24 cellular contexts compared by ENCODE assay signal in the genomic region with DNA sequence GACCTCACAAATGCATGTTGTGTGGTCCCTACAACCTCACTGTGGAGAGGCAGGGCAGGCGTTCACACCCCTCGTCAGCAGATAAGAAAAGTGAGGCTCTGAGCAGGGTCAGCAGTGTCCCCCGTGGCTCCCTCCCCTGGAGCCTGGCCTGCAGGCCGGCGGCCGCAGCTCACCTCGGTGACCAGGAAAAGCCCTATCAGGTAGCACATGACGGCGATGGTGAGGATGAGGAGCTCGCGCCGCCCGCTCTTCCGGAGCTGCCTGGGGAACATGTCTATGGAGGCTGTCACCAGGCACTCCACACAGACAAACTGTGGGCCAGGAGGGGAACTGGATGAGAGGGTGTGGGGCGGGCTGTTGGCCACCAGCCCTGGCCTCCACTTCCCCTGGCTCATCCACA. TPM values are rescaled to one million over a fixed set of nuclear protein-coding genes. Genes with fewer than 3 reads are reported as not detected.
"Had no signal": no experiment of that assay in that cellular context is flagged by ENCODE, and none has a peak within 500 bp of the region (broad histone marks: within the 10 kb centered on the region; RNA-seq: fewer than 3 reads in every experiment).

No MANE protein-coding gene starts in this region.

- H3K36me3 ChIP-seq: MG63 had no signal

- ATAC-seq: HepG2 had no signal

- H3K9me3 ChIP-seq: MG63, SK-N-SH had no signal

- FAIRE-seq: HepG2, RCC 7860 had no signal

- H3K4me2 ChIP-seq: SK-N-SH had no signal

- H3K4me3 ChIP-seq: MG63 had no signal

- H3K9ac ChIP-seq: SK-N-SH had no signal

- DNase-seq: IMR-90, Karpas-422, KG1, MG63, NCI-H1092, NCI-H1105 treated with DMSO at 0.1 percent for 48 hours, NCI-H1417 treated with DMSO at 0.1 percent for 48 hours, NCI-H146, NCI-H1694 treated with DMSO at 0.1 percent for 48 hours, NCI-H2029, NCI-H2081 treated with DMSO at 0.1 percent for 48 hours, NCI-H2171, NCI-H226, NCI-H446, NCI-H510A, NCI-H524 treated with DMSO at 0.1 percent for 48 hours, NCI-H69, NCI-H774, RPMI8226, SHP77, SK-N-SH had no signal

RNA-seq across cellular contexts. Expression of a gene that starts 18.0 kb away (rescaled TPM):
- total RNA-seq: HT1080, IMR-90 had no signal
- polyA plus RNA-seq: IMR-90 had no signal
